Comparison of ENCODE assay signal across 9 cellular contexts in the genomic region with DNA sequence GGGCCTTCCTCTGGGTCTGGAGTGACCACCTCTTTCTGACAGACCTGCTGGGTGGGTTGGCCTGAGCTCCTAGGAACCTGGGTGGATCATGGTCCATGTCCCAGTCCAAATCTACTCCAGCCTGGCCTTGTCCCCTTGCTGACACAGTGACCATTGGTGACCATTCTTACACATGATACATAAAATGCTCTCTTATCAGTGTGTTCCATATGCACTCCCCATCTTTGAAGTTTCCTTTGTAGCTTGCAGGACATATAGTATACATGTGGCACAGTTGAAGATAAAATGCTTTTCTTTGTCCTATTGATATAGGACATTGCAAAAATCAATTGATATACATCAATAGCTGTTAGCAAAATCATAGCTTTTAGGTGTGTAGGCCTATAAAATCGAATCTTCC.
"Had no signal": no experiment of that assay in that cellular context is flagged by ENCODE, and none has a peak within 500 bp of the region (broad histone marks: within the 10 kb centered on the region; RNA-seq: fewer than 3 reads in every experiment).

No MANE protein-coding gene starts in this region.

- DNase-seq: H7, HFFc6, IMR-90, KBM-7 had no signal

- H3K4me3 ChIP-seq: GM23338, HAP-1 had no signal

- H3K4me2 ChIP-seq: GM23338 had no signal

- H3K9me3 ChIP-seq: HAP-1 had no signal

- FAIRE-seq: H1, HTR-8/SVneo had no signal

- H3K27ac Mint-ChIP-seq: GM23338, HFFc6 had no signal

- H3K4me1 ChIP-seq: HAP-1 had no signal

- H3K4me3 Mint-ChIP-seq: GM23338, HFFc6 had no signal

- H3K9me3 Mint-ChIP-seq: GM23338, HFFc6 had no signal

- H2AFZ ChIP-seq: GM23338 had no signal

- H3K36me3 ChIP-seq: HAP-1 had no signal

- ATAC-seq: GM23338, HCT116 had no signal
